ENCODE assay signal across 1 cellular context in genomic region chr2:101230541-101230993, GRCh38.
TF ChIP-seq lines count a peak whose summit lies in the region.

No MANE protein-coding gene starts in this region.

TF ChIP-seq in liver, 16 proteins besides CTCF, POLR2A, EP300 and RAD21 (continued from another document):
- peak; percentile 37 for TF ChIP-seq REST (IDR thresholded peaks at IDR 0.05)
TF ChIP-seq in liver: peak in this region for 8.
